In genomic region chr2:113233593-113234550, GRCh38 we compare ENCODE assay signal across 8 cellular contexts. TPM values are rescaled to one million over a fixed set of nuclear protein-coding genes. Genes with fewer than 3 reads are reported as not detected.
A peak's percentile ranks its signal among the peaks of the same experiment; 100 is the strongest.
DNase-seq lines count a peak whose midpoint lies in the region; ATAC-seq, FAIRE-seq and TF ChIP-seq lines count a peak whose summit lies in the region.

No MANE protein-coding gene starts in this region.

- H3K9me3 ChIP-seq in mammary epithelial cell (replicated peaks; ENCODE audit: insufficient read depth, low read length) (no peaks in the 10 kb centered on the region), pancreas (no peaks in the 10 kb centered on the region), prostate gland (no peaks in the 10 kb centered on the region), esophagus muscularis mucosa (no peaks in the 10 kb centered on the region)

- TF ChIP-seq POLR2A in prostate gland (IDR thresholded peaks at IDR 0.05): no peak
- no peak for TF ChIP-seq POLR2A in esophagus muscularis mucosa (IDR thresholded peaks at IDR 0.05; ENCODE audit: low read depth)

- BruUV-seq in mammary epithelial cell (replicated peaks; lab: Mats Ljungman, UMichigan): no TSS peak

- intact Hi-C loops in mammary epithelial cell (cut with micrococcal nuclease) (no loop called here), pancreas (cut with DNase I) (no loop called here), prostate gland (cut with DNase I) (no loop called here), esophagus muscularis mucosa (cut with DNase I) (no loop called here)

- H2AFZ ChIP-seq in mammary epithelial cell (ENCODE audit: low read depth, low read length): no peak overlapping the region

- H3K4me3 ChIP-seq in mammary epithelial cell (replicated peaks in 1 of 3; ENCODE audit: insufficient read depth in 1 of 3, low read depth in 2 of 3, low read length in 3 of 3) (no peak overlapping the region), pancreas (no peak overlapping the region), prostate gland (no peak overlapping the region), esophagus muscularis mucosa (no peak overlapping the region)

- H3K36me3 ChIP-seq in mammary epithelial cell (ENCODE audit: insufficient read depth, low read length) (no peaks in the 10 kb centered on the region), pancreas (no peaks in the 10 kb centered on the region), prostate gland (no peaks in the 10 kb centered on the region), esophagus muscularis mucosa (no peaks in the 10 kb centered on the region)

- peak in 3 of 4 donors; percentile 32 to 51 (median 35) for ATAC-seq in pancreas

- H3K27me3 ChIP-seq in mammary epithelial cell (ENCODE audit: insufficient read depth, low read length): no peaks in the 10 kb centered on the region
- no peaks in the 10 kb centered on the region for H3K27me3 ChIP-seq in pancreas
- H3K27me3 ChIP-seq in prostate gland (replicated peaks; ENCODE audit: insufficient read depth): no peaks in the 10 kb centered on the region
- no peaks in the 10 kb centered on the region for H3K27me3 ChIP-seq in esophagus muscularis mucosa

- H3K27ac ChIP-seq in mammary epithelial cell (ENCODE audit: insufficient read depth, low read depth, low read length) (no peak overlapping the region), pancreas (no peak overlapping the region), prostate gland (no peak overlapping the region), esophagus muscularis mucosa (replicated peaks in 1 of 4) (no peak overlapping the region)

- DNase-seq in NCI-H2196 (lab: John Stamatoyannopoulos, UW; ENCODE audit: unreplicated experiment): peak; percentile 17
- no peak for DNase-seq in NCI-H2196 treated with DMSO at 0.1 percent for 48 hours (lab: John Stamatoyannopoulos, UW; ENCODE audit: unreplicated experiment)
- DNase-seq in M059J (ENCODE audit: low read depth): peak; percentile 59
- peak; percentile 37 for DNase-seq in mammary epithelial cell
- DNase-seq in pancreas: peak in 1 of 6 donors; percentile 43
- DNase-seq in prostate gland (ENCODE audit: low spot score): no peak
- DNase-seq in cerebellar cortex (ENCODE audit: low spot score): no peak
- DNase-seq in esophagus muscularis mucosa (ENCODE audit: extremely low spot score): no peak

- H3K9ac ChIP-seq in mammary epithelial cell (ENCODE audit: insufficient read depth, low read length): no peak overlapping the region

- in situ Hi-C loops in mammary epithelial cell (cut with MboI; ENCODE audit: low sequenced_read_pairs in 2 of 2): no loop called here

- dilution Hi-C loops in mammary epithelial cell (cut with HindIII; ENCODE audit: low sequenced_read_pairs): no loop called here

- no peak overlapping the region for H3K4me2 ChIP-seq in mammary epithelial cell (ENCODE audit: insufficient read depth, low read depth, low read length)

- CTCF ChIA-PET in mammary epithelial cell (lab: Charles Lee; ENCODE audit: low non-redundant PET): no interaction called here

- WGBS in mammary epithelial cell (ENCODE audit: low coverage, missing lambda C conversion rate): 83% methylated on average over 7 of the region's 9 CpGs
- 76 to 81% methylated on average over 9 of the region's 9 CpGs for WGBS in pancreas, 2 donors
- 87% methylated on average over 9 of the region's 9 CpGs for WGBS in prostate gland
- 94% methylated on average over 6 of the region's 9 CpGs for WGBS in esophagus muscularis mucosa

- TF ChIP-seq CTCF in mammary epithelial cell (conservative IDR thresholded peaks at IDR 0.05 in 1 of 2, IDR thresholded peaks at IDR 0.05 in 1 of 2; ENCODE audit: extremely low read depth in 1 of 2, insufficient read depth in 1 of 2, low read depth in 1 of 2, low read length in 2 of 2): peak in 1 of 2 donors; percentile 38
- TF ChIP-seq CTCF in pancreas (IDR thresholded peaks at IDR 0.05): peak in 1 of 4 donors; percentile 10
- TF ChIP-seq CTCF in prostate gland (IDR thresholded peaks at IDR 0.05): no peak
- peak in 1 of 3 experiments; percentile 12 for TF ChIP-seq CTCF in esophagus muscularis mucosa (IDR thresholded peaks at IDR 0.05)

- no peaks in the 10 kb centered on the region for H4K20me1 ChIP-seq in mammary epithelial cell (ENCODE audit: insufficient read depth, low read length)

- H3K79me2 ChIP-seq in mammary epithelial cell (ENCODE audit: insufficient read depth, low read length): no peaks in the 10 kb centered on the region

- peaks cover 3% of the 10 kb centered on the region for H3K4me1 ChIP-seq in mammary epithelial cell (ENCODE audit: insufficient read depth, low read length)
- H3K4me1 ChIP-seq in pancreas: peaks cover 0 to 5% (median 0%) of the 10 kb centered on the region in 3 donors
- H3K4me1 ChIP-seq in prostate gland (replicated peaks): no peaks in the 10 kb centered on the region
- peaks cover 7 to 18% (median 11%) of the 10 kb centered on the region in 4 donors for H3K4me1 ChIP-seq in esophagus muscularis mucosa

- FAIRE-seq in pancreas (lab: Jason Lieb, UNC): no peak

- TF ChIP-seq EP300 in esophagus muscularis mucosa (IDR thresholded peaks at IDR 0.05): no peak

RNA-seq across cellular contexts. Expression of gene PAX8, which starts 44.8 kb away (rescaled TPM):
- total RNA-seq in M059J (2014; rRNA removed; shearing (Covaris generic)): 5.2 and 6.1 TPM in 2 replicates
- 10 to 100 TPM in 1 of 2 donors, 1 to 10 TPM in 1; 3.3 to 16.1 TPM for total RNA-seq in mammary epithelial cell
- 0.79 TPM for polyA plus RNA-seq in mammary epithelial cell
- polyA minus RNA-seq in mammary epithelial cell: not detected
- total RNA-seq in pancreas: under 1 TPM in 4 of 6 donors, not detected in 2; 0.28 to 1.00 (median 0.55) TPM
- 1 to 10 TPM in 1 of 2 donors, under 1 TPM in 1; 0.23 to 1.1 TPM for polyA plus RNA-seq in pancreas
- total RNA-seq in prostate gland: 1 to 10 TPM; 1.0 to 3.8 TPM
- total RNA-seq in esophagus muscularis mucosa: 1 to 10 TPM in 2 of 4 donors, under 1 TPM in 2; 0.58 to 2.1 (median 1.1) TPM

Comparison
In these comparisons a context has a peak if more than half of its experiments do, and no peak if none do; other contexts are left out.
1. DNase-seq: peak in NCI-H2196 (single experiment), M059J (single experiment) and mammary epithelial cell (single experiment); none in NCI-H2196 treated with DMSO at 0.1 percent for 48 hours (single experiment), prostate gland (single experiment), cerebellar cortex (single experiment) and esophagus muscularis mucosa (single experiment).